ENCODE assay signal across 21 cellular contexts in genomic region chr18:6821346-6821745, GRCh38.
"Had no signal": no experiment of that assay in that cellular context is flagged by ENCODE, and none has a peak within 500 bp of the region (broad histone marks: within the 10 kb centered on the region; RNA-seq: fewer than 3 reads in every experiment).

No MANE protein-coding gene starts in this region.

- H3K4me1 ChIP-seq: esophagus muscularis mucosa, heart left ventricle, right atrium auricular region, sigmoid colon, suprapubic skin, uterus had no signal

- H3K4me1 Mint-ChIP-seq: naive thymus-derived CD4-positive, alpha-beta T cell; nephron progenitor cell had no signal

- H3K27ac ChIP-seq: epithelial cell of prostate, esophagus muscularis mucosa, right atrium auricular region, sigmoid colon, suprapubic skin, uterus had no signal

- FAIRE-seq: frontal cortex, small intestine had no signal

- H3K4me3 ChIP-seq: esophagus muscularis mucosa, heart left ventricle, lung, right atrium auricular region, sigmoid colon, suprapubic skin, thyroid gland, uterus had no signal

- H3K36me3 Mint-ChIP-seq: naive thymus-derived CD4-positive, alpha-beta T cell had no signal

- H3K27me3 ChIP-seq: esophagus muscularis mucosa, heart left ventricle, right atrium auricular region, sigmoid colon, suprapubic skin, thyroid gland, uterus had no signal

- H3K27me3 Mint-ChIP-seq: effector memory CD8-positive, alpha-beta T cell; naive thymus-derived CD4-positive, alpha-beta T cell; type B pancreatic cell had no signal

- H3K4me3 Mint-ChIP-seq: effector memory CD8-positive, alpha-beta T cell; naive thymus-derived CD4-positive, alpha-beta T cell; nephron progenitor cell; type B pancreatic cell had no signal

- H3K36me3 ChIP-seq: esophagus muscularis mucosa, heart left ventricle, right atrium auricular region, sigmoid colon, suprapubic skin, thyroid gland, uterus had no signal

- DNase-seq: effector memory CD8-positive, alpha-beta T cell; heart left ventricle; hippocampal formation; left colon; left ventricle myocardium superior; mesenchymal stem cell; naive thymus-derived CD4-positive, alpha-beta T cell; nephron progenitor cell; sigmoid colon; small intestine; stimulated activated CD4-positive, alpha-beta T cell treated with anti-CD3 and anti-CD28 coated beads, Interleukin-12 subunit alpha, Interleukin-12 subunit beta, amount 100 ng/mL, for 4 hours; stimulated activated naive CD4-positive, alpha-beta T cell treated with Interleukin-2 at 50 U/mL for 16 hours; thyroid gland; uterus had no signal

- ATAC-seq: effector memory CD8-positive, alpha-beta T cell; heart left ventricle; left colon; left ventricle myocardium superior; naive thymus-derived CD4-positive, alpha-beta T cell had no signal

- H3K9me3 ChIP-seq: esophagus muscularis mucosa, sigmoid colon, thyroid gland, uterus had no signal

- H3K27ac Mint-ChIP-seq: effector memory CD8-positive, alpha-beta T cell; naive thymus-derived CD4-positive, alpha-beta T cell; nephron progenitor cell; type B pancreatic cell had no signal
